In the genomic region with DNA sequence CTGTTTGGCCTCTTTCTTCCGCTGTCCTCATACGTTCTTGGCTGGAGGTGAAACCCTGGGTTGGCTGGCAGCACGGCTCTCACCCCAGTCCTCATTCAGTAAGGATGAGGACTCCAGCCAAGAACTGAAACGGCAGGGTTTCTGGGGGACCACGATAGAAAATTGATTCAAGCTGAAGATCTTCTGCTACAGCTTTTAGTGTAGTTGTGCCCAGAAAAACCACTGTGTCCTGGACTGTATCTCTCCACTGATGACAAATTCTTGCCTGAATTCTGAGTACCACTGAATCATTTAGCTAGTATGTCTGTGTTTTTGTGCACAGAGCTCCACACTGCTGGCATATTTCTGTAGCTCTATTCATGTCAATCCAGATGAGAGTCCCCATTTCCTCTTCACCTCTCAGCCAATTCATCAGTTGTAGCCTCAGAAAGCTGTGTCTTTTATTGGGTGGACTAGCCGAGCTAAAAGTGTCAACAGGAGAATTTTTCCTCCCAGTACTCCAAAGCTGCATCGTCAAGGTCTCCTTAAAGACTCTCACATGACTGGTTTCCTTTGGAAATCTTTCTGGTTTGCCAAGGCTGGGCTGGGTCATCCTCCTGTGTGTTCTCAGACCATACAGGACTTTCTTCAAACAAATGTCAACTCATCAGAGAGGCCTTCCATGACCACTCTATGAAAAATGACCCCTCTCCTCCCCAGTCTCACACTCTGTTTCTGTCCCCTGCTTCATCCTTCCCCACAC, we compare ENCODE assay signal across 20 cellular contexts.
A peak's percentile ranks its signal among the peaks of the same experiment; 100 is the strongest.
DNase-seq lines count a peak whose midpoint lies in the region; ATAC-seq and TF ChIP-seq lines count a peak whose summit lies in the region.
"Had no signal": no experiment of that assay in that cellular context is flagged by ENCODE, and none has a peak within 500 bp of the region (broad histone marks: within the 10 kb centered on the region; RNA-seq: fewer than 3 reads in every experiment).

No MANE protein-coding gene starts in this region.

- H2AFZ ChIP-seq in SK-N-SH (ENCODE audit: low read depth), result no peak overlapping the region

- H3K9me3 ChIP-seq in SK-N-SH, result no peaks in the 10 kb centered on the region
- H3K9me3 ChIP-seq in left lung, result no peaks in the 10 kb centered on the region
- no peaks in the 10 kb centered on the region for H3K9me3 ChIP-seq in thoracic aorta
- H3K9me3 ChIP-seq: upper lobe of right lung had no signal

- H3K9me2 ChIP-seq in SK-N-SH, result no peaks in the 10 kb centered on the region

- H3K27ac Mint-ChIP-seq in chondrocyte (ENCODE audit: unreplicated experiment), result peak overlapping the region; percentile 87
- H3K27ac Mint-ChIP-seq in activated CD8-positive, alpha-beta T cell treated with anti-CD3 and anti-CD28 coated beads for 36 hours, result no peak overlapping the region
- H3K27ac Mint-ChIP-seq: activated CD4-positive, alpha-beta T cell treated with anti-CD3 and anti-CD28 coated beads, Interleukin-2, amount 10 ng/mL, durations not matched to agents 24 days and 14 days; activated naive CD4-positive, alpha-beta T cell treated with anti-CD3 and anti-CD28 coated beads, Interleukin-2, amount 50 U/mL, for 24 hours; naive thymus-derived CD8-positive, alpha-beta T cell; stimulated activated memory B cell treated with anti-CD40 and anti-IgM and Interleukin-4, amounts not matched to agents 10 μg/mL and 1 μg/mL and 100 μg/mL, for 72 hours had no signal

- H3F3A ChIP-seq in SK-N-SH (replicated peaks; ENCODE audit: insufficient read depth), result no peaks in the 10 kb centered on the region

- TF ChIP-seq CTCF in SK-N-SH (IDR thresholded peaks at IDR 0.05) (no peak), chondrocyte (IDR thresholded peaks at IDR 0.05) (no peak), left lung (IDR thresholded peaks at IDR 0.05) (no peak), thoracic aorta (IDR thresholded peaks at IDR 0.05) (no peak)
- no peak for TF ChIP-seq CTCF in activated CD8-positive, alpha-beta T cell treated with anti-CD3 and anti-CD28 coated beads for 36 hours (IDR thresholded peaks at IDR 0.05)

- no peak overlapping the region for H3K4me2 ChIP-seq in SK-N-SH

- intact Hi-C loops in left lung (cut with DNase I), result no loop called here
- intact Hi-C loops in activated CD8-positive, alpha-beta T cell treated with anti-CD3 and anti-CD28 coated beads for 36 hours (cut with micrococcal nuclease), result no loop called here

- no peaks in the 10 kb centered on the region for H3K27me3 Mint-ChIP-seq in chondrocyte (ENCODE audit: low read depth)
- H3K27me3 Mint-ChIP-seq in activated CD8-positive, alpha-beta T cell treated with anti-CD3 and anti-CD28 coated beads for 36 hours, result peaks cover 20% of the 10 kb centered on the region

- no peak overlapping the region; a peak in 1 of 4 replicates for H3K27ac ChIP-seq in SK-N-SH (ENCODE audit: low read depth in 2 of 2, low read length in 1 of 2)
- H3K27ac ChIP-seq in left lung, result no peak overlapping the region
- peak overlapping the region in 1 of 2 donors; percentile 25 for H3K27ac ChIP-seq in thoracic aorta
- H3K27ac ChIP-seq: C4-2B, gastrocnemius medialis, upper lobe of right lung had no signal

- H3K36me3 Mint-ChIP-seq in chondrocyte (ENCODE audit: low read depth), result peaks cover 14% of the 10 kb centered on the region
- no peaks in the 10 kb centered on the region for H3K36me3 Mint-ChIP-seq in activated CD8-positive, alpha-beta T cell treated with anti-CD3 and anti-CD28 coated beads for 36 hours (ENCODE audit: low read depth)
- H3K36me3 Mint-ChIP-seq: activated naive CD4-positive, alpha-beta T cell treated with anti-CD3 and anti-CD28 coated beads, Interleukin-2, amount 50 U/mL, for 24 hours; stimulated activated memory B cell treated with anti-CD40 and anti-IgM and Interleukin-4, amounts not matched to agents 10 μg/mL and 1 μg/mL and 100 μg/mL, for 72 hours had no signal

- 74% methylated on average over 7 of the region's 7 CpGs for WGBS in SK-N-SH (ENCODE audit: low lambda C conversion rate)

- H3K4me1 ChIP-seq in SK-N-SH (ENCODE audit: control insufficient read depth in 1 of 2, insufficient read depth in 2 of 2, low read depth in 1 of 2, low read length in 1 of 2), result peaks cover 0 to 6% of the 10 kb centered on the region in 2 experiments; a peak in 2 of 4 replicates
- H3K4me1 ChIP-seq in left lung, result peaks cover 0 to 15% of the 10 kb centered on the region in 2 donors
- H3K4me1 ChIP-seq in thoracic aorta (ENCODE audit: control insufficient read depth in 1 of 2, low read depth in 2 of 2), result peaks cover 0 to 23% of the 10 kb centered on the region in 2 donors
- H3K4me1 ChIP-seq: gastrocnemius medialis, upper lobe of right lung had no signal

- no peaks in the 10 kb centered on the region for H4K20me1 ChIP-seq in SK-N-SH (ENCODE audit: insufficient read depth)

- DNase-seq in SK-N-SH, result no peak
- DNase-seq in chondrocyte (ENCODE audit: low spot score), result no peak
- DNase-seq in left lung, result no peak
- no peak for DNase-seq in thoracic aorta (ENCODE audit: low spot score)
- no peak for DNase-seq in putamen (ENCODE audit: low spot score)
- no peak for DNase-seq in NCI-H510A treated with DMSO at 0.1 percent for 48 hours (lab: John Stamatoyannopoulos, UW)
- no peak for DNase-seq in NCI-H446 treated with DMSO at 0.1 percent for 48 hours (lab: John Stamatoyannopoulos, UW)
- no peak for DNase-seq in activated CD8-positive, alpha-beta T cell treated with anti-CD3 and anti-CD28 coated beads for 36 hours
- DNase-seq: activated CD4-positive, alpha-beta T cell treated with anti-CD3 and anti-CD28 coated beads, Interleukin-2, amount 10 ng/mL, durations not matched to agents 24 days and 14 days; activated T-cell treated with anti-CD3 and anti-CD28 coated beads for 4 hours; effector CD8-positive, alpha-beta T cell; gastrocnemius medialis; naive thymus-derived CD8-positive, alpha-beta T cell; NCI-H1105; NCI-H774; upper lobe of right lung had no signal

- H3K4me3 ChIP-seq in SK-N-SH (ENCODE audit: low read depth in 2 of 2, low read length in 1 of 2) (no peak overlapping the region), left lung (no peak overlapping the region), thoracic aorta (no peak overlapping the region)
- H3K4me3 ChIP-seq: gastrocnemius medialis, upper lobe of right lung had no signal

- no peak overlapping the region for H3K9ac ChIP-seq in SK-N-SH

- ATAC-seq in left lung, result peak; percentile 37
- peak; percentile 53 for ATAC-seq in thoracic aorta (ENCODE audit: insufficient number of reproducible peaks, low FRiP score, low read depth)
- ATAC-seq in activated CD8-positive, alpha-beta T cell treated with anti-CD3 and anti-CD28 coated beads for 36 hours, result no peak
- ATAC-seq: gastrocnemius medialis; HCT116; naive thymus-derived CD8-positive, alpha-beta T cell; stimulated activated memory B cell treated with anti-CD40 and anti-IgM and Interleukin-4, amounts not matched to agents 10 μg/mL and 1 μg/mL and 100 μg/mL, for 72 hours; upper lobe of right lung had no signal

- peaks cover 5% of the 10 kb centered on the region for H3K9me3 Mint-ChIP-seq in chondrocyte (ENCODE audit: low read depth)
- peaks cover 8% of the 10 kb centered on the region for H3K9me3 Mint-ChIP-seq in activated CD8-positive, alpha-beta T cell treated with anti-CD3 and anti-CD28 coated beads for 36 hours
- H3K9me3 Mint-ChIP-seq: activated CD4-positive, alpha-beta T cell treated with anti-CD3 and anti-CD28 coated beads, Interleukin-2, amount 10 ng/mL, durations not matched to agents 24 days and 14 days; activated naive CD4-positive, alpha-beta T cell treated with anti-CD3 and anti-CD28 coated beads, Interleukin-2, amount 50 U/mL, for 24 hours had no signal

- no peaks in the 10 kb centered on the region for H3K79me2 ChIP-seq in SK-N-SH (ENCODE audit: insufficient read depth)

- H3K36me3 ChIP-seq in SK-N-SH (replicated peaks in 1 of 2; ENCODE audit: control insufficient read depth in 1 of 2, insufficient read depth in 2 of 2, low read length in 1 of 2) (peaks cover 9 to 15% of the 10 kb centered on the region in 2 experiments), left lung (peaks cover 0 to under 1% of the 10 kb centered on the region in 2 donors), thoracic aorta (no peaks in the 10 kb centered on the region)
- H3K36me3 ChIP-seq: gastrocnemius medialis, upper lobe of right lung had no signal

- no peak for TF ChIP-seq EP300 in SK-N-SH (IDR thresholded peaks at IDR 0.05; ENCODE audit: borderline replicate concordance in 1 of 2, low read depth in 1 of 2, low read length in 1 of 2)

- no peak for TF ChIP-seq RAD21 in SK-N-SH (IDR thresholded peaks at IDR 0.05; ENCODE audit: low read length)

- POLR2A ChIA-PET in SK-N-SH (lab: Yijun Ruan, JAX), result no interaction called here
- POLR2A ChIA-PET in activated CD8-positive, alpha-beta T cell treated with anti-CD3 and anti-CD28 coated beads for 36 hours (lab: Charles Lee), result no interaction called here

- H3K4me3 Mint-ChIP-seq in chondrocyte (ENCODE audit: unreplicated experiment), result no peak overlapping the region
- no peak overlapping the region for H3K4me3 Mint-ChIP-seq in activated CD8-positive, alpha-beta T cell treated with anti-CD3 and anti-CD28 coated beads for 36 hours
- H3K4me3 Mint-ChIP-seq: activated CD4-positive, alpha-beta T cell treated with anti-CD3 and anti-CD28 coated beads, Interleukin-2, amount 10 ng/mL, durations not matched to agents 24 days and 14 days; activated naive CD4-positive, alpha-beta T cell treated with anti-CD3 and anti-CD28 coated beads, Interleukin-2, amount 50 U/mL, for 24 hours; naive thymus-derived CD8-positive, alpha-beta T cell; stimulated activated memory B cell treated with anti-CD40 and anti-IgM and Interleukin-4, amounts not matched to agents 10 μg/mL and 1 μg/mL and 100 μg/mL, for 72 hours had no signal

- H3K4me1 Mint-ChIP-seq in chondrocyte (ENCODE audit: low read depth), result peaks cover 38% of the 10 kb centered on the region
- H3K4me1 Mint-ChIP-seq in activated CD8-positive, alpha-beta T cell treated with anti-CD3 and anti-CD28 coated beads for 36 hours (ENCODE audit: low read depth), result no peaks in the 10 kb centered on the region
- H3K4me1 Mint-ChIP-seq: activated CD4-positive, alpha-beta T cell treated with anti-CD3 and anti-CD28 coated beads, Interleukin-2, amount 10 ng/mL, durations not matched to agents 24 days and 14 days; activated naive CD4-positive, alpha-beta T cell treated with anti-CD3 and anti-CD28 coated beads, Interleukin-2, amount 50 U/mL, for 24 hours; stimulated activated memory B cell treated with anti-CD40 and anti-IgM and Interleukin-4, amounts not matched to agents 10 μg/mL and 1 μg/mL and 100 μg/mL, for 72 hours had no signal

- H3K27me3 ChIP-seq in SK-N-SH (ENCODE audit: insufficient read depth), result no peaks in the 10 kb centered on the region
- H3K27me3 ChIP-seq in left lung, result no peaks in the 10 kb centered on the region
- no peaks in the 10 kb centered on the region for H3K27me3 ChIP-seq in thoracic aorta (replicated peaks; ENCODE audit: insufficient read depth)
- H3K27me3 ChIP-seq: gastrocnemius medialis, upper lobe of right lung had no signal

- CTCF ChIA-PET in SK-N-SH (lab: Yijun Ruan, JAX), result interaction anchor here (0.7 to 0.8 kb wide), 3 partner anchors 8 to 160 kb away, joined by 3 to 4 read pairs (median 3); no protein-coding TSS in a partner anchor
- CTCF ChIA-PET in activated CD8-positive, alpha-beta T cell treated with anti-CD3 and anti-CD28 coated beads for 36 hours (lab: Charles Lee), result no interaction called here

TF ChIP-seq in SK-N-SH, 30 proteins besides CTCF, POLR2A, EP300 and RAD21 (continues in another document):
- no peak for TF ChIP-seq SIN3A (IDR thresholded peaks at IDR 0.05; ENCODE audit: borderline replicate concordance, low read depth, low read length)
- peak; percentile 72 for TF ChIP-seq TCF12 (IDR thresholded peaks at IDR 0.05)
